In genomic region chr2:234401376-234401775, GRCh38 we compare ENCODE assay signal across 17 cellular contexts.
DNase-seq lines count a peak whose midpoint lies in the region; ATAC-seq and TF ChIP-seq lines count a peak whose summit lies in the region.
"Had no signal": no experiment of that assay in that cellular context is flagged by ENCODE, and none has a peak within 500 bp of the region (broad histone marks: within the 10 kb centered on the region; RNA-seq: fewer than 3 reads in every experiment).

No MANE protein-coding gene starts in this region.

- no peaks in the 10 kb centered on the region for H3K27me3 Mint-ChIP-seq in activated naive CD4-positive, alpha-beta T cell treated with anti-CD3 and anti-CD28 coated beads, Interleukin-2, amount 10 ng/mL, durations not matched to agents 7 days and 5 days
- H3K27me3 Mint-ChIP-seq in activated naive CD4-positive, alpha-beta T cell treated with anti-CD3 and anti-CD28 coated beads for 36 hours (ENCODE audit: low read depth), result no peaks in the 10 kb centered on the region
- H3K27me3 Mint-ChIP-seq in T-helper 17 cell, result no peaks in the 10 kb centered on the region
- no peaks in the 10 kb centered on the region for H3K27me3 Mint-ChIP-seq in activated naive CD8-positive, alpha-beta T cell treated with anti-CD3 and anti-CD28 coated beads, Interleukin-2, amount 10 ng/mL, durations not matched to agents 7 days and 5 days
- no peaks in the 10 kb centered on the region for H3K27me3 Mint-ChIP-seq in stimulated activated naive CD8-positive, alpha-beta T cell treated with anti-CD3 and anti-CD28 coated beads, Interleukin-15, amount 100 ng/mL, for 72 hours
- H3K27me3 Mint-ChIP-seq: CD4-positive, alpha-beta memory T cell had no signal

- H3K4me1 Mint-ChIP-seq in activated naive CD4-positive, alpha-beta T cell treated with anti-CD3 and anti-CD28 coated beads, Interleukin-2, amount 10 ng/mL, durations not matched to agents 7 days and 5 days, result peaks cover 84% of the 10 kb centered on the region
- H3K4me1 Mint-ChIP-seq in activated naive CD4-positive, alpha-beta T cell treated with anti-CD3 and anti-CD28 coated beads for 36 hours (ENCODE audit: low read depth), result peaks cover 40% of the 10 kb centered on the region
- peaks cover 14% of the 10 kb centered on the region for H3K4me1 Mint-ChIP-seq in T-helper 17 cell
- H3K4me1 Mint-ChIP-seq in activated naive CD8-positive, alpha-beta T cell treated with anti-CD3 and anti-CD28 coated beads, Interleukin-2, amount 10 ng/mL, durations not matched to agents 7 days and 5 days, result peaks cover 63% of the 10 kb centered on the region
- peaks cover 86% of the 10 kb centered on the region for H3K4me1 Mint-ChIP-seq in stimulated activated naive CD8-positive, alpha-beta T cell treated with anti-CD3 and anti-CD28 coated beads, Interleukin-15, amount 100 ng/mL, for 72 hours

- peak overlapping the region; percentile 91 for H3K27ac Mint-ChIP-seq in activated naive CD4-positive, alpha-beta T cell treated with anti-CD3 and anti-CD28 coated beads, Interleukin-2, amount 10 ng/mL, durations not matched to agents 7 days and 5 days
- no peak overlapping the region for H3K27ac Mint-ChIP-seq in activated naive CD4-positive, alpha-beta T cell treated with anti-CD3 and anti-CD28 coated beads for 36 hours
- H3K27ac Mint-ChIP-seq in T-helper 17 cell, result peak overlapping the region; percentile 61
- peak overlapping the region; percentile 89 for H3K27ac Mint-ChIP-seq in activated naive CD8-positive, alpha-beta T cell treated with anti-CD3 and anti-CD28 coated beads, Interleukin-2, amount 10 ng/mL, durations not matched to agents 7 days and 5 days
- peak overlapping the region; percentile 91 for H3K27ac Mint-ChIP-seq in stimulated activated naive CD8-positive, alpha-beta T cell treated with anti-CD3 and anti-CD28 coated beads, Interleukin-15, amount 100 ng/mL, for 72 hours
- H3K27ac Mint-ChIP-seq: B cell had no signal

- no peak for TF ChIP-seq EP300 in upper lobe of left lung (IDR thresholded peaks at IDR 0.05)

- POLR2A ChIA-PET in activated naive CD8-positive, alpha-beta T cell treated with anti-CD3 and anti-CD28 coated beads, Interleukin-2, amount 10 ng/mL, durations not matched to agents 7 days and 5 days (lab: Charles Lee), result interaction anchor here (0.9 to 2.7 kb wide), 8 partner anchors 9 to 53 kb away, joined by 3 to 11 read pairs (median 4); no protein-coding TSS in a partner anchor

- H3K4me3 Mint-ChIP-seq in activated naive CD4-positive, alpha-beta T cell treated with anti-CD3 and anti-CD28 coated beads, Interleukin-2, amount 10 ng/mL, durations not matched to agents 7 days and 5 days, result peak overlapping the region; percentile 8
- H3K4me3 Mint-ChIP-seq in activated naive CD4-positive, alpha-beta T cell treated with anti-CD3 and anti-CD28 coated beads for 36 hours, result no peak overlapping the region
- H3K4me3 Mint-ChIP-seq in T-helper 17 cell, result no peak overlapping the region
- peak overlapping the region; percentile 34 for H3K4me3 Mint-ChIP-seq in activated naive CD8-positive, alpha-beta T cell treated with anti-CD3 and anti-CD28 coated beads, Interleukin-2, amount 10 ng/mL, durations not matched to agents 7 days and 5 days
- H3K4me3 Mint-ChIP-seq in stimulated activated naive CD8-positive, alpha-beta T cell treated with anti-CD3 and anti-CD28 coated beads, Interleukin-15, amount 100 ng/mL, for 72 hours, result peak overlapping the region; percentile 23 to 34
- H3K4me3 Mint-ChIP-seq: B cell; CD4-positive, alpha-beta memory T cell; IgD-negative memory B cell had no signal

- intact Hi-C loops in activated naive CD4-positive, alpha-beta T cell treated with anti-CD3 and anti-CD28 coated beads for 36 hours (cut with micrococcal nuclease), result no loop called here

- peak; percentile 43 for DNase-seq in activated naive CD4-positive, alpha-beta T cell treated with anti-CD3 and anti-CD28 coated beads, Interleukin-2, amount 10 ng/mL, durations not matched to agents 7 days and 5 days
- no peak for DNase-seq in activated naive CD4-positive, alpha-beta T cell treated with anti-CD3 and anti-CD28 coated beads for 36 hours
- no peak for DNase-seq in T-helper 17 cell
- no peak for DNase-seq in activated naive CD8-positive, alpha-beta T cell treated with anti-CD3 and anti-CD28 coated beads, Interleukin-2, amount 10 ng/mL, durations not matched to agents 7 days and 5 days
- peak in 1 of 2 donors; percentile 19 for DNase-seq in stimulated activated naive CD8-positive, alpha-beta T cell treated with anti-CD3 and anti-CD28 coated beads, Interleukin-15, amount 100 ng/mL, for 72 hours
- DNase-seq in upper lobe of left lung, result no peak
- no peak for DNase-seq in NCI-H524 treated with DMSO at 0.1 percent for 48 hours (lab: John Stamatoyannopoulos, UW)
- DNase-seq: ACHN; CD4-positive, alpha-beta memory T cell; DMS79 treated with DMSO at 0.1 percent for 48 hours; GDM1; NCI-H187 treated with DMSO at 0.1 percent for 48 hours; NCI-H82; Peyer's patch had no signal

- H3K27ac ChIP-seq in upper lobe of left lung, result no peak overlapping the region
- H3K27ac ChIP-seq: Peyer's patch had no signal

- ATAC-seq in T-helper 17 cell (no peak), upper lobe of left lung (ENCODE audit: low FRiP score in 2 of 2) (no peak)
- ATAC-seq in activated naive CD8-positive, alpha-beta T cell treated with anti-CD3 and anti-CD28 coated beads, Interleukin-2, amount 10 ng/mL, durations not matched to agents 7 days and 5 days (ENCODE audit: low read depth), result peak; percentile 90
- ATAC-seq in stimulated activated naive CD8-positive, alpha-beta T cell treated with anti-CD3 and anti-CD28 coated beads, Interleukin-15, amount 100 ng/mL, for 72 hours, result peak; percentile 86

- CTCF ChIA-PET in activated naive CD4-positive, alpha-beta T cell treated with anti-CD3 and anti-CD28 coated beads, Interleukin-2, amount 10 ng/mL, durations not matched to agents 7 days and 5 days (lab: Charles Lee), result interaction anchor here (1.2 kb wide), 1 partner anchor 19 kb away, joined by 4 read pairs; no protein-coding TSS in a partner anchor
- CTCF ChIA-PET in activated naive CD4-positive, alpha-beta T cell treated with anti-CD3 and anti-CD28 coated beads for 36 hours (lab: Charles Lee), result interaction anchor here (1.2 kb wide), 1 partner anchor 22 kb away, joined by 4 read pairs; no protein-coding TSS in a partner anchor

- H3K9me3 ChIP-seq in T-helper 17 cell (ENCODE audit: control insufficient read depth, low read length, poor library complexity, severe bottlenecking), result no peaks in the 10 kb centered on the region
- H3K9me3 ChIP-seq in upper lobe of left lung, result no peaks in the 10 kb centered on the region
- H3K9me3 ChIP-seq: HAP-1, Peyer's patch had no signal

- no peak overlapping the region for H3K4me3 ChIP-seq in upper lobe of left lung
- H3K4me3 ChIP-seq: HAP-1, Peyer's patch had no signal

- no peaks in the 10 kb centered on the region for H3K27me3 ChIP-seq in upper lobe of left lung
- H3K27me3 ChIP-seq: Peyer's patch had no signal

- 92 to 95% methylated on average over 2 of the region's 2 CpGs for WGBS in upper lobe of left lung, 2 donors

- no peak for TF ChIP-seq POLR2A in upper lobe of left lung (IDR thresholded peaks at IDR 0.05)

- H3K4me1 ChIP-seq in upper lobe of left lung, result peaks cover 6 to 9% (median 7%) of the 10 kb centered on the region in 4 donors
- H3K4me1 ChIP-seq: Peyer's patch had no signal

- H3K36me3 Mint-ChIP-seq in activated naive CD4-positive, alpha-beta T cell treated with anti-CD3 and anti-CD28 coated beads, Interleukin-2, amount 10 ng/mL, durations not matched to agents 7 days and 5 days, result peaks cover 15% of the 10 kb centered on the region
- no peaks in the 10 kb centered on the region for H3K36me3 Mint-ChIP-seq in activated naive CD4-positive, alpha-beta T cell treated with anti-CD3 and anti-CD28 coated beads for 36 hours (ENCODE audit: low read depth)
- H3K36me3 Mint-ChIP-seq in T-helper 17 cell (ENCODE audit: low read depth), result no peaks in the 10 kb centered on the region
- peaks cover 15% of the 10 kb centered on the region for H3K36me3 Mint-ChIP-seq in activated naive CD8-positive, alpha-beta T cell treated with anti-CD3 and anti-CD28 coated beads, Interleukin-2, amount 10 ng/mL, durations not matched to agents 7 days and 5 days
- H3K36me3 Mint-ChIP-seq: CD4-positive, alpha-beta memory T cell; IgD-negative memory B cell had no signal

- no peaks in the 10 kb centered on the region for H3K36me3 ChIP-seq in upper lobe of left lung
- H3K36me3 ChIP-seq: HAP-1, Peyer's patch had no signal

- no peak for TF ChIP-seq CTCF in upper lobe of left lung (IDR thresholded peaks at IDR 0.05)

- peaks cover 11% of the 10 kb centered on the region for H3K9me3 Mint-ChIP-seq in activated naive CD4-positive, alpha-beta T cell treated with anti-CD3 and anti-CD28 coated beads, Interleukin-2, amount 10 ng/mL, durations not matched to agents 7 days and 5 days
- no peaks in the 10 kb centered on the region for H3K9me3 Mint-ChIP-seq in activated naive CD4-positive, alpha-beta T cell treated with anti-CD3 and anti-CD28 coated beads for 36 hours
- H3K9me3 Mint-ChIP-seq in activated naive CD8-positive, alpha-beta T cell treated with anti-CD3 and anti-CD28 coated beads, Interleukin-2, amount 10 ng/mL, durations not matched to agents 7 days and 5 days, result peaks cover 3% of the 10 kb centered on the region
- H3K9me3 Mint-ChIP-seq in stimulated activated naive CD8-positive, alpha-beta T cell treated with anti-CD3 and anti-CD28 coated beads, Interleukin-15, amount 100 ng/mL, for 72 hours, result no peaks in the 10 kb centered on the region
- H3K9me3 Mint-ChIP-seq: CD4-positive, alpha-beta memory T cell had no signal

Comparison
In these comparisons a context has a peak if more than half of its experiments do, and no peak if none do; other contexts are left out.
1. H3K4me3 Mint-ChIP-seq: peak in activated naive CD4-positive, alpha-beta T cell treated with anti-CD3 and anti-CD28 coated beads, Interleukin-2, amount 10 ng/mL, durations not matched to agents 7 days and 5 days (single experiment), activated naive CD8-positive, alpha-beta T cell treated with anti-CD3 and anti-CD28 coated beads, Interleukin-2, amount 10 ng/mL, durations not matched to agents 7 days and 5 days (single experiment) and stimulated activated naive CD8-positive, alpha-beta T cell treated with anti-CD3 and anti-CD28 coated beads, Interleukin-15, amount 100 ng/mL, for 72 hours (2 of 2); none in activated naive CD4-positive, alpha-beta T cell treated with anti-CD3 and anti-CD28 coated beads for 36 hours (single experiment) and T-helper 17 cell (single experiment).
2. ATAC-seq: peak in activated naive CD8-positive, alpha-beta T cell treated with anti-CD3 and anti-CD28 coated beads, Interleukin-2, amount 10 ng/mL, durations not matched to agents 7 days and 5 days (single experiment) and stimulated activated naive CD8-positive, alpha-beta T cell treated with anti-CD3 and anti-CD28 coated beads, Interleukin-15, amount 100 ng/mL, for 72 hours (single experiment); none in T-helper 17 cell (single experiment) and upper lobe of left lung (0 of 2).